11 cellular contexts compared by ENCODE assay signal in the genomic region with DNA sequence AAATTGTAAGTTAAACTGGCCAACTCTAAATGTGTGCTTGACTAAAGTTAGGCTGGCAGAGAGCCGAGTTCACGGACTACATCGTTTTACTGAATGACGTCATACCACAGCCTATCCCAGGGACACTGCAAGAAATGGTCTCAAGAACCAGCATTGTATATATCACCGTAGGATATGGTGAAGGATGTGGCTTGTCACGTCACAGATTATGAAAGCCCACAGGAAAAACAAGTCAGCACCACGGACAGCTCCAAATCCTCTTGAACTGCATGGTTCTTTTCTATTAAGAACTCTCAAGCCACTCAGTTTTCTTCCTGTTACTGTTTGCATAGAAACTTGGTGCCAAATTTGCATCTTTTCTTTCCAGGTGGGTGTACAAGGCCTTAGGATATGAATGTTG.
DNase-seq lines count a peak whose midpoint lies in the region; ATAC-seq, FAIRE-seq and TF ChIP-seq lines count a peak whose summit lies in the region.
"Had no signal": no experiment of that assay in that cellular context is flagged by ENCODE, and none has a peak within 500 bp of the region (broad histone marks: within the 10 kb centered on the region; RNA-seq: fewer than 3 reads in every experiment).

No MANE protein-coding gene starts in this region.

- POLR2A ChIA-PET in GM12878 (lab: Charles Lee): no interaction called here

- H3K27me3 Mint-ChIP-seq in T-helper 2 cell treated with Interferon-gamma antibody and Interleukin-4, amounts not matched to agents 5 μg/mL and 100 μg/mL, for 36 hours (ENCODE audit: low read depth): no peaks in the 10 kb centered on the region
- H3K27me3 Mint-ChIP-seq in CD14-positive monocyte (ENCODE audit: low read depth in 3 of 3): no peaks in the 10 kb centered on the region

- no TSS peak for BruUV-seq in GM12878 (replicated peaks; lab: Mats Ljungman, UMichigan)

- H3K27ac ChIP-seq in GM12878 (ENCODE audit: control insufficient read depth, insufficient read depth) (no peak overlapping the region), lower lobe of right lung (no peak overlapping the region)
- H3K27ac ChIP-seq: BLaER1, thoracic aorta had no signal

- no peak for TF ChIP-seq EP300 in GM12878 (IDR thresholded peaks at IDR 0.05; ENCODE audit: borderline replicate concordance in 1 of 2, control insufficient read depth in 1 of 2, low read depth in 2 of 2, low read length in 2 of 2)

- intact Hi-C loops in GM12878 (cut with micrococcal nuclease; ENCODE audit: unreplicated experiment) (no loop called here), lower lobe of right lung (cut with DNase I) (no loop called here), CD14-positive monocyte (cut with micrococcal nuclease) (no loop called here)

- WGBS in GM12878 (ENCODE audit: insufficient coverage, insufficient replicate concordance, low lambda C conversion rate, missing lambda C conversion rate): 54% methylated on average over 7 of the region's 7 CpGs

- TF ChIP-seq CTCF in GM12878 (IDR thresholded peaks at IDR 0.05 in 2 of 3, conservative IDR thresholded peaks at IDR 0.05 in 1 of 3; ENCODE audit: control insufficient read depth in 2 of 3, extremely low read depth in 1 of 3, insufficient read depth in 1 of 3, low read depth in 3 of 3, low read length in 3 of 3) (no peak), lower lobe of right lung (IDR thresholded peaks at IDR 0.05) (no peak), CD14-positive monocyte (IDR thresholded peaks at IDR 0.05) (no peak)

- no peaks in the 10 kb centered on the region for H3K36me3 ChIP-seq in GM12878 (ENCODE audit: control insufficient read depth in 2 of 2, insufficient read depth in 2 of 2, low read length in 1 of 2)
- peaks cover 6% of the 10 kb centered on the region for H3K36me3 ChIP-seq in lower lobe of right lung
- H3K36me3 ChIP-seq: BLaER1 had no signal

- no peaks in the 10 kb centered on the region for H3K4me1 ChIP-seq in GM12878 (ENCODE audit: control insufficient read depth, insufficient read depth, low read length)
- no peaks in the 10 kb centered on the region for H3K4me1 ChIP-seq in lower lobe of right lung

- RAD21 ChIA-PET in GM12878 (lab: Charles Lee; ENCODE audit: unreplicated experiment): no interaction called here

- no peaks in the 10 kb centered on the region for H3K4me1 Mint-ChIP-seq in T-helper 2 cell treated with Interferon-gamma antibody and Interleukin-4, amounts not matched to agents 5 μg/mL and 100 μg/mL, for 36 hours (ENCODE audit: low read depth)
- H3K4me1 Mint-ChIP-seq in CD14-positive monocyte: no peaks in the 10 kb centered on the region

- H3K27ac Mint-ChIP-seq in T-helper 2 cell treated with Interferon-gamma antibody and Interleukin-4, amounts not matched to agents 5 μg/mL and 100 μg/mL, for 36 hours: no peak overlapping the region
- no peak overlapping the region for H3K27ac Mint-ChIP-seq in CD14-positive monocyte
- H3K27ac Mint-ChIP-seq: activated naive CD8-positive, alpha-beta T cell had no signal

- CTCF ChIA-PET in GM12878 (lab: Yijun Ruan, JAX): no interaction called here

- FAIRE-seq in GM12878 (lab: Jason Lieb, UNC): no peak

- no peak for TF ChIP-seq POLR2A in GM12878 (IDR thresholded peaks at IDR 0.05; ENCODE audit: low read depth, low read length)

- no peak overlapping the region for H3K4me3 Mint-ChIP-seq in T-helper 2 cell treated with Interferon-gamma antibody and Interleukin-4, amounts not matched to agents 5 μg/mL and 100 μg/mL, for 36 hours
- no peak overlapping the region for H3K4me3 Mint-ChIP-seq in CD14-positive monocyte
- H3K4me3 Mint-ChIP-seq: activated naive CD8-positive, alpha-beta T cell had no signal

- no peaks in the 10 kb centered on the region for H4K20me1 ChIP-seq in GM12878 (ENCODE audit: control insufficient read depth, insufficient read depth)
- H4K20me1 ChIP-seq: BLaER1 had no signal

- no peak overlapping the region for H3K9ac ChIP-seq in GM12878 (ENCODE audit: control insufficient read depth, insufficient read depth, low read length)
- H3K9ac ChIP-seq: BLaER1 had no signal

- SMC1A ChIA-PET in GM12878 (lab: Charles Lee; ENCODE audit: uncharacterized antibody, unreplicated experiment): interaction anchor here (0.8 to 2.2 kb wide), 4 partner anchors 8 to 531 kb away, joined by 3 to 6 read pairs (median 5); no protein-coding TSS in a partner anchor

- H3K79me2 ChIP-seq in GM12878 (ENCODE audit: control insufficient read depth, insufficient read depth, low read length): no peaks in the 10 kb centered on the region

- in situ Hi-C loops in GM12878 (cut with MboI): no loop called here

- H3K4me3 ChIP-seq in GM12878 (no peak overlapping the region), lower lobe of right lung (no peak overlapping the region)
- H3K4me3 ChIP-seq: BLaER1, thoracic aorta had no signal

- no peaks in the 10 kb centered on the region for H3K36me3 Mint-ChIP-seq in T-helper 2 cell treated with Interferon-gamma antibody and Interleukin-4, amounts not matched to agents 5 μg/mL and 100 μg/mL, for 36 hours (ENCODE audit: low read depth)
- H3K36me3 Mint-ChIP-seq in CD14-positive monocyte: no peaks in the 10 kb centered on the region
- H3K36me3 Mint-ChIP-seq: activated naive CD8-positive, alpha-beta T cell had no signal

- ATAC-seq in GM12878 (peak; percentile 47; the same call in 2 of the 3 replicates), lower lobe of right lung (peak; percentile 57 to 69), HG02798 (IDR thresholded peaks at IDR 0.05; ENCODE audit: poor library complexity, unreplicated experiment) (no peak)

- no peak overlapping the region for H3K4me2 ChIP-seq in GM12878 (ENCODE audit: control insufficient read depth, insufficient read depth)
- H3K4me2 ChIP-seq: BLaER1 had no signal

- H3K9me3 ChIP-seq in GM12878 (replicated peaks; ENCODE audit: control insufficient read depth, insufficient read depth, low read length): no peaks in the 10 kb centered on the region
- H3K9me3 ChIP-seq in lower lobe of right lung: no peaks in the 10 kb centered on the region
- H3K9me3 ChIP-seq: BLaER1, thoracic aorta had no signal

- H3K27me3 ChIP-seq in GM12878 (replicated peaks in 1 of 2; ENCODE audit: control insufficient read depth in 2 of 2, insufficient read depth in 2 of 2, low read length in 1 of 2) (peaks cover 0 to 2% of the 10 kb centered on the region in 2 experiments; a peak in 1 of 4 replicates), lower lobe of right lung (ENCODE audit: low read depth) (no peaks in the 10 kb centered on the region)
- H3K27me3 ChIP-seq: BLaER1 had no signal

- H2AFZ ChIP-seq in GM12878 (ENCODE audit: control insufficient read depth, low read depth, low read length): no peak overlapping the region

- TF ChIP-seq RAD21 in GM12878 (IDR thresholded peaks at IDR 0.05; ENCODE audit: insufficient read depth, low read depth, low read length): no peak

- peak; percentile 66 for DNase-seq in SIG-M5 treated with dmso at 0.1 percent for 504 hours (lab: John Stamatoyannopoulos, UW; ENCODE audit: unreplicated experiment)
- DNase-seq in SIG-M5 (lab: John Stamatoyannopoulos, UW): no peak
- peak; percentile 56 for DNase-seq in T-helper 2 cell treated with Interferon-gamma antibody and Interleukin-4, amounts not matched to agents 5 μg/mL and 100 μg/mL, for 36 hours (ENCODE audit: low spot score)
- no peak for DNase-seq in GM12878 (ENCODE audit: low read depth, low spot score)
- DNase-seq in lower lobe of right lung: no peak
- DNase-seq in stimulated activated CD8-positive, alpha-beta memory T cell treated with anti-CD3 and anti-CD28 coated beads, Interleukin-7, amount 100 ng/mL, for 1 hour (ENCODE audit: low read depth in 2 of 2): peak; percentile 21 to 29
- DNase-seq in CD14-positive monocyte (ENCODE audit: low spot score): no peak

- no peaks in the 10 kb centered on the region for H3K9me3 Mint-ChIP-seq in T-helper 2 cell treated with Interferon-gamma antibody and Interleukin-4, amounts not matched to agents 5 μg/mL and 100 μg/mL, for 36 hours
- H3K9me3 Mint-ChIP-seq in CD14-positive monocyte: peaks cover 0 to 6% (median 0%) of the 10 kb centered on the region in 7 donors

TF ChIP-seq in GM12878, 131 proteins besides CTCF, POLR2A, EP300 and RAD21 (continues in another document):
- 0 out of 2 replicates have a peak, but pooled peaks have one; percentile 5 for TF ChIP-seq SMC3 (IDR thresholded peaks at IDR 0.05; ENCODE audit: borderline replicate concordance, low read length)
- no peak for TF ChIP-seq SKIL (IDR thresholded peaks at IDR 0.05; ENCODE audit: low read depth, poor library complexity, severe bottlenecking)
- TF ChIP-seq RCOR1 (conservative IDR thresholded peaks at IDR 0.05; ENCODE audit: low read depth, low read length): 0 out of 2 replicates have a peak, but pooled peaks have one; percentile 37
- no peak for TF ChIP-seq TCF3 (IDR thresholded peaks at IDR 0.05; ENCODE audit: borderline replicate concordance, insufficient read depth, low read depth, low read length)
- no peak for TF ChIP-seq RAD51 (IDR thresholded peaks at IDR 0.05)

Comparison
In these comparisons a context has a peak if more than half of its experiments do, and no peak if none do; other contexts are left out.
1. DNase-seq: peak in SIG-M5 treated with dmso at 0.1 percent for 504 hours (single experiment), T-helper 2 cell treated with Interferon-gamma antibody and Interleukin-4, amounts not matched to agents 5 μg/mL and 100 μg/mL, for 36 hours (single experiment) and stimulated activated CD8-positive, alpha-beta memory T cell treated with anti-CD3 and anti-CD28 coated beads, Interleukin-7, amount 100 ng/mL, for 1 hour (2 of 2); none in SIG-M5 (single experiment), GM12878 (single experiment), lower lobe of right lung (single experiment) and CD14-positive monocyte (single experiment).